ENCODE assay signal across 20 cellular contexts in genomic region chr17:60049936-60050335, GRCh38.
"Had no signal": no experiment of that assay in that cellular context is flagged by ENCODE, and none has a peak within 500 bp of the region (broad histone marks: within the 10 kb centered on the region; RNA-seq: fewer than 3 reads in every experiment).

No MANE protein-coding gene starts in this region.

- ATAC-seq: activated CD4-positive, CD25-positive, alpha-beta regulatory T cell treated with anti-CD3 and anti-CD28 coated beads, Interleukin-2, amount 50 U/mL, for 24 hours; activated CD8-positive, alpha-beta memory T cell treated with anti-CD3 and anti-CD28 coated beads, Interleukin-2, amount 10 ng/mL, durations not matched to agents 7 days and 5 days; activated CD8-positive, alpha-beta T cell treated with anti-CD3 and anti-CD28 coated beads for 36 hours; natural killer cell had no signal

- H3K4me3 ChIP-seq: adrenal gland, esophagus muscularis mucosa, hepatocyte, left ventricle myocardium inferior, prostate gland, right atrium auricular region, tibial artery had no signal

- DNase-seq: activated CD4-positive, alpha-beta T cell treated with anti-CD3 and anti-CD28 coated beads, Interleukin-2, amount 10 ng/mL, durations not matched to agents 7 days and 5 days; activated CD8-positive, alpha-beta memory T cell treated with anti-CD3 and anti-CD28 coated beads, Interleukin-2, amount 10 ng/mL, durations not matched to agents 7 days and 5 days; activated CD8-positive, alpha-beta T cell treated with anti-CD3 and anti-CD28 coated beads for 36 hours; activated gamma-delta T cell treated with Interleukin-2 at 50 U/mL for 16 hours; adrenal gland; effector memory CD4-positive, alpha-beta T cell; foreskin melanocyte; immature natural killer cell; left ventricle myocardium inferior; midbrain; natural killer cell; stimulated activated CD4-positive, alpha-beta T cell treated with anti-CD3 and anti-CD28 coated beads, Interleukin-12 subunit alpha, Interleukin-12 subunit beta, amount 100 ng/mL, for 4 hours; stimulated activated CD4-positive, alpha-beta T cell treated with anti-CD3 and anti-CD28 coated beads, Interleukin-4, amount 100 ng/mL, for 4 hours; substantia nigra; tibial artery had no signal
